In genomic region chr7:82740246-82740848, GRCh38 we compare ENCODE assay signal across 8 cellular contexts.
DNase-seq lines count a peak whose midpoint lies in the region; ATAC-seq and TF ChIP-seq lines count a peak whose summit lies in the region.

No MANE protein-coding gene starts in this region.

- H3K27ac ChIP-seq in DOHH2 (ENCODE audit: low read depth, low read length) = no peak overlapping the region
- H3K27ac ChIP-seq in CD8-positive, alpha-beta memory T cell (ENCODE audit: low read depth, low read length) = no peak overlapping the region

- CTCF ChIA-PET in CD8-positive, alpha-beta memory T cell (lab: Charles Lee) = no interaction called here

- H3F3A ChIP-seq in DOHH2 (ENCODE audit: control insufficient read depth, insufficient read depth) = no peaks in the 10 kb centered on the region

- no peaks in the 10 kb centered on the region for H3K27me3 ChIP-seq in DOHH2 (ENCODE audit: control insufficient read depth, low read length)
- no peaks in the 10 kb centered on the region for H3K27me3 ChIP-seq in CD8-positive, alpha-beta memory T cell (ENCODE audit: insufficient read depth, low read length, poor library complexity, severe bottlenecking)

- no peaks in the 10 kb centered on the region for H4K20me1 ChIP-seq in DOHH2 (ENCODE audit: control insufficient read depth, insufficient read depth, low read depth, low read length)

- peak; percentile 63 for TF ChIP-seq CTCF in DOHH2 (IDR thresholded peaks at IDR 0.05; ENCODE audit: low read depth, low read length, poor library complexity, severe bottlenecking)
- TF ChIP-seq CTCF in nephron progenitor cell (IDR thresholded peaks at IDR 0.05) = peak; percentile 76

- no peaks in the 10 kb centered on the region for H3K36me3 Mint-ChIP-seq in nephron progenitor cell (ENCODE audit: low read depth)
- H3K36me3 Mint-ChIP-seq in CD8-positive, alpha-beta memory T cell = no peaks in the 10 kb centered on the region

- H3K9me3 Mint-ChIP-seq in nephron progenitor cell = no peaks in the 10 kb centered on the region
- H3K9me3 Mint-ChIP-seq in CD8-positive, alpha-beta memory T cell = peaks cover 0 to 8% (median 3%) of the 10 kb centered on the region in 5 donors

- H3K27ac Mint-ChIP-seq in nephron progenitor cell = no peak overlapping the region
- H3K27ac Mint-ChIP-seq in CD8-positive, alpha-beta memory T cell = no peak overlapping the region

- no peaks in the 10 kb centered on the region for H3K9me2 ChIP-seq in DOHH2 (replicated peaks; ENCODE audit: control insufficient read depth, low read length)

- H3K4me3 Mint-ChIP-seq in nephron progenitor cell = no peak overlapping the region
- no peak overlapping the region for H3K4me3 Mint-ChIP-seq in CD8-positive, alpha-beta memory T cell

- no peaks in the 10 kb centered on the region for H3K9me3 ChIP-seq in DOHH2 (ENCODE audit: control insufficient read depth, insufficient read depth, low read length)
- H3K9me3 ChIP-seq in CD8-positive, alpha-beta memory T cell (ENCODE audit: low read length) = no peaks in the 10 kb centered on the region

- H3K4me1 ChIP-seq in DOHH2 (ENCODE audit: control insufficient read depth, low read length) = no peaks in the 10 kb centered on the region
- no peaks in the 10 kb centered on the region for H3K4me1 ChIP-seq in CD8-positive, alpha-beta memory T cell (ENCODE audit: insufficient read depth, low read length)

- no peaks in the 10 kb centered on the region for H3K79me2 ChIP-seq in DOHH2 (ENCODE audit: control insufficient read depth, low read length)

- no peak overlapping the region for H3K4me2 ChIP-seq in DOHH2 (ENCODE audit: low read length)

- no peak for ATAC-seq in HG03520 (IDR thresholded peaks at IDR 0.05; ENCODE audit: unreplicated experiment)
- ATAC-seq in GM21619 (IDR thresholded peaks at IDR 0.05; ENCODE audit: unreplicated experiment) = no peak

- H3K4me1 Mint-ChIP-seq in nephron progenitor cell = peaks cover 5% of the 10 kb centered on the region
- no peaks in the 10 kb centered on the region for H3K4me1 Mint-ChIP-seq in CD8-positive, alpha-beta memory T cell

- DNase-seq in HK-2 (ENCODE audit: unreplicated experiment) (peak; percentile 55), NCI-H82 (lab: John Stamatoyannopoulos, UW) (peak; percentile 83), cerebellar cortex (ENCODE audit: low spot score) (peak; percentile 70), nephron progenitor cell (peak; percentile 58)
- no peak for DNase-seq in CD8-positive, alpha-beta memory T cell

- H3K27me3 Mint-ChIP-seq in nephron progenitor cell (ENCODE audit: low read depth, poor library complexity) = peaks cover 1% of the 10 kb centered on the region
- peaks cover 0 to 3% of the 10 kb centered on the region in 2 donors for H3K27me3 Mint-ChIP-seq in CD8-positive, alpha-beta memory T cell

- no peak overlapping the region for H3K4me3 ChIP-seq in DOHH2 (ENCODE audit: low read length)
- no peak overlapping the region for H3K4me3 ChIP-seq in CD8-positive, alpha-beta memory T cell (ENCODE audit: low read length)

- H3K36me3 ChIP-seq in DOHH2 (ENCODE audit: control insufficient read depth, low read length) = no peaks in the 10 kb centered on the region
- H3K36me3 ChIP-seq in CD8-positive, alpha-beta memory T cell (ENCODE audit: insufficient read depth, low read length) = no peaks in the 10 kb centered on the region

- POLR2A ChIA-PET in CD8-positive, alpha-beta memory T cell (lab: Charles Lee) = no interaction called here

Comparison
In these comparisons a context has a peak if more than half of its experiments do, and no peak if none do; other contexts are left out.
1. DNase-seq: peak in HK-2 (single experiment), NCI-H82 (single experiment), cerebellar cortex (single experiment) and nephron progenitor cell (single experiment); none in CD8-positive, alpha-beta memory T cell (0 of 5).